Comparison of ENCODE assay signal across 31 cellular contexts in genomic region chr13:18956473-18957078, GRCh38.
"Had no signal": no experiment of that assay in that cellular context is flagged by ENCODE, and none has a peak within 500 bp of the region (broad histone marks: within the 10 kb centered on the region; RNA-seq: fewer than 3 reads in every experiment).

No MANE protein-coding gene starts in this region.

- H3K4me2 ChIP-seq: neural progenitor cell, smooth muscle cell had no signal

- DNase-seq: naive thymus-derived CD8-positive, alpha-beta T cell; occipital lobe; ovary; posterior cingulate gyrus; psoas muscle; right cardiac atrium; spleen; stimulated activated CD4-positive, alpha-beta T cell treated with anti-CD3 and anti-CD28 coated beads, Interleukin-12 subunit alpha, Interleukin-12 subunit beta, amount 100 ng/mL, for 4 hours; stimulated activated CD4-positive, alpha-beta T cell treated with anti-CD3 and anti-CD28 coated beads, Interleukin-1b, Interleukin-23, amount 100 ng/mL, for 48 hours; stimulated activated CD4-positive, alpha-beta T cell treated with anti-CD3 and anti-CD28 coated beads, Interleukin-4, amount 100 ng/mL, for 1 hour; stimulated activated CD4-positive, alpha-beta T cell treated with anti-CD3 and anti-CD28 coated beads, Interleukin-4, amount 100 ng/mL, for 4 hours; stimulated activated CD8-positive, alpha-beta memory T cell treated with anti-CD3 and anti-CD28 coated beads, Interleukin-4, amount 100 ng/mL, for 48 hours; stimulated activated naive CD4-positive, alpha-beta T cell; stimulated activated naive CD8-positive, alpha-beta T cell treated with anti-CD3 and anti-CD28 coated beads, Interleukin-15, amount 100 ng/mL, for 72 hours; stimulated activated naive CD8-positive, alpha-beta T cell treated with anti-CD3 and anti-CD28 coated beads, Interleukin-15, Interleukin-2, amounts not matched to agents 100 U/mL and 50 U/mL, for 24 hours; substantia nigra; testis; tibial artery; transverse colon; upper lobe of right lung; uterus had no signal

- H3K27me3 ChIP-seq: neural progenitor cell, ovary, spleen, suprapubic skin, testis, tibial artery, transverse colon, upper lobe of right lung, uterus had no signal

- H3K4me3 ChIP-seq: neural progenitor cell, ovary, psoas muscle, skin epidermis, smooth muscle cell, spleen, suprapubic skin, testis, tibial artery, transverse colon, upper lobe of right lung, uterus had no signal

- H3K36me3 Mint-ChIP-seq: neural progenitor cell; stimulated activated memory B cell treated with anti-CD40 and anti-IgM and Interleukin-4, amounts not matched to agents 10 μg/mL and 1 μg/mL and 100 μg/mL, for 72 hours had no signal

- H3K27me3 Mint-ChIP-seq: progenitor cell of endocrine pancreas; stimulated activated memory B cell treated with anti-CD40 and anti-IgM and Interleukin-4, amounts not matched to agents 10 μg/mL and 1 μg/mL and 100 μg/mL, for 72 hours; stimulated activated naive CD8-positive, alpha-beta T cell treated with anti-CD3 and anti-CD28 coated beads, Interleukin-15, amount 100 ng/mL, for 72 hours; type B pancreatic cell had no signal

- H3K9ac ChIP-seq: neural progenitor cell, parathyroid adenoma had no signal

- H3K4me1 ChIP-seq: neural progenitor cell, parathyroid adenoma, psoas muscle, spleen, suprapubic skin, testis, tibial artery, transverse colon, upper lobe of right lung, uterus had no signal

- ATAC-seq: naive thymus-derived CD8-positive, alpha-beta T cell; psoas muscle; right cardiac atrium; sciatic nerve; stimulated activated memory B cell treated with anti-CD40 and anti-IgM and Interleukin-4, amounts not matched to agents 10 μg/mL and 1 μg/mL and 100 μg/mL, for 72 hours; stimulated activated naive CD8-positive, alpha-beta T cell treated with anti-CD3 and anti-CD28 coated beads, Interleukin-15, amount 100 ng/mL, for 72 hours; stimulated activated naive CD8-positive, alpha-beta T cell treated with anti-CD3 and anti-CD28 coated beads, Interleukin-15, Interleukin-2, amounts not matched to agents 100 U/mL and 50 U/mL, for 24 hours; upper lobe of right lung had no signal

- H3K36me3 ChIP-seq: neural progenitor cell, ovary, spleen, suprapubic skin, tibial artery, transverse colon, upper lobe of right lung, uterus had no signal

- H2AFZ ChIP-seq: neural progenitor cell, parathyroid adenoma had no signal

- H3K27ac Mint-ChIP-seq: naive thymus-derived CD8-positive, alpha-beta T cell; nephron; neural progenitor cell; progenitor cell of endocrine pancreas; stimulated activated memory B cell treated with anti-CD40 and anti-IgM and Interleukin-4, amounts not matched to agents 10 μg/mL and 1 μg/mL and 100 μg/mL, for 72 hours; stimulated activated naive CD8-positive, alpha-beta T cell treated with anti-CD3 and anti-CD28 coated beads, Interleukin-15, amount 100 ng/mL, for 72 hours; type B pancreatic cell had no signal

- H3K27ac ChIP-seq: neural progenitor cell, ovary, parathyroid adenoma, psoas muscle, skin epidermis, spleen, suprapubic skin, testis, tibial artery, transverse colon, upper lobe of right lung, uterus had no signal

- H3K9me3 ChIP-seq: ovary, psoas muscle, testis, upper lobe of right lung, uterus had no signal

- H3K4me1 Mint-ChIP-seq: nephron; neural progenitor cell; stimulated activated memory B cell treated with anti-CD40 and anti-IgM and Interleukin-4, amounts not matched to agents 10 μg/mL and 1 μg/mL and 100 μg/mL, for 72 hours; stimulated activated naive CD8-positive, alpha-beta T cell treated with anti-CD3 and anti-CD28 coated beads, Interleukin-15, amount 100 ng/mL, for 72 hours had no signal

- H3K4me3 Mint-ChIP-seq: naive thymus-derived CD8-positive, alpha-beta T cell; nephron; neural progenitor cell; stimulated activated memory B cell treated with anti-CD40 and anti-IgM and Interleukin-4, amounts not matched to agents 10 μg/mL and 1 μg/mL and 100 μg/mL, for 72 hours; stimulated activated naive CD8-positive, alpha-beta T cell treated with anti-CD3 and anti-CD28 coated beads, Interleukin-15, amount 100 ng/mL, for 72 hours; type B pancreatic cell had no signal
